Comparison of ENCODE assay signal across 12 cellular contexts in genomic region chr17:77778636-77779524, GRCh38.
A peak's percentile ranks its signal among the peaks of the same experiment; 100 is the strongest.
DNase-seq lines count a peak whose midpoint lies in the region; TF ChIP-seq lines count a peak whose summit lies in the region.
"Had no signal": no experiment of that assay in that cellular context is flagged by ENCODE, and none has a peak within 500 bp of the region (broad histone marks: within the 10 kb centered on the region; RNA-seq: fewer than 3 reads in every experiment).

No MANE protein-coding gene starts in this region.

- DNase-seq in LHCN-M2 (ENCODE audit: low read depth) = peak; percentile 68
- DNase-seq in adrenal gland = peak; percentile 35 to 83 (median 61)
- no peak for DNase-seq in right atrium auricular region (ENCODE audit: low spot score)
- DNase-seq in activated naive CD8-positive, alpha-beta T cell treated with anti-CD3 and anti-CD28 coated beads for 36 hours = no peak
- no peak for DNase-seq in SK-N-DZ (ENCODE audit: low spot score)
- DNase-seq in iPS-NIHi11 (ENCODE audit: low spot score) = no peak
- no peak for DNase-seq in endodermal cell
- DNase-seq: activated CD4-positive, alpha-beta T cell treated with anti-CD3 and anti-CD28 coated beads, Interleukin-2, amount 50 U/mL, for 1 hour; NCI-H1417 treated with DMSO at 0.1 percent for 48 hours; stimulated activated naive CD8-positive, alpha-beta T cell treated with anti-CD3 and anti-CD28 coated beads, Interleukin-15, Interleukin-2, amounts not matched to agents 100 U/mL and 50 U/mL, for 24 hours had no signal

- H3K36me3 Mint-ChIP-seq in activated naive CD8-positive, alpha-beta T cell treated with anti-CD3 and anti-CD28 coated beads for 36 hours = peaks cover 3% of the 10 kb centered on the region
- H3K36me3 Mint-ChIP-seq in endodermal cell (ENCODE audit: low read depth) = peaks cover 2% of the 10 kb centered on the region

- H3K9ac ChIP-seq in stomach smooth muscle (ENCODE audit: low read length in 2 of 2) = peak overlapping the region; percentile 58 to 69
- no peak overlapping the region for H3K9ac ChIP-seq in endodermal cell (ENCODE audit: extremely low read depth, low read length, poor library complexity, severe bottlenecking)

- H3K9me3 Mint-ChIP-seq in activated naive CD8-positive, alpha-beta T cell treated with anti-CD3 and anti-CD28 coated beads for 36 hours = no peaks in the 10 kb centered on the region
- H3K9me3 Mint-ChIP-seq in endodermal cell = peaks cover 3% of the 10 kb centered on the region

- H3K4me1 ChIP-seq in adrenal gland (replicated peaks in 1 of 2) (peaks cover 3 to 15% of the 10 kb centered on the region in 2 donors), right atrium auricular region (peaks cover 0 to 26% of the 10 kb centered on the region in 2 donors), stomach smooth muscle (ENCODE audit: control insufficient read depth, insufficient read depth, low read length) (peaks cover 27% of the 10 kb centered on the region), endodermal cell (ENCODE audit: control insufficient read depth, insufficient read depth, low read length) (no peaks in the 10 kb centered on the region)

- peaks cover 3% of the 10 kb centered on the region for H3K4me1 Mint-ChIP-seq in activated naive CD8-positive, alpha-beta T cell treated with anti-CD3 and anti-CD28 coated beads for 36 hours
- no peaks in the 10 kb centered on the region for H3K4me1 Mint-ChIP-seq in endodermal cell

- H3K27ac Mint-ChIP-seq in activated naive CD8-positive, alpha-beta T cell treated with anti-CD3 and anti-CD28 coated beads for 36 hours = no peak overlapping the region
- no peak overlapping the region for H3K27ac Mint-ChIP-seq in endodermal cell

- no peaks in the 10 kb centered on the region for H3K27me3 Mint-ChIP-seq in activated naive CD8-positive, alpha-beta T cell treated with anti-CD3 and anti-CD28 coated beads for 36 hours
- H3K27me3 Mint-ChIP-seq in endodermal cell (ENCODE audit: insufficient read depth) = peaks cover 71% of the 10 kb centered on the region

- no peaks in the 10 kb centered on the region for H3K36me3 ChIP-seq in adrenal gland (replicated peaks in 1 of 2)
- H3K36me3 ChIP-seq in right atrium auricular region = no peaks in the 10 kb centered on the region
- no peaks in the 10 kb centered on the region for H3K36me3 ChIP-seq in stomach smooth muscle (ENCODE audit: control insufficient read depth in 2 of 2, insufficient read depth in 2 of 2, low read length in 2 of 2)
- H3K36me3 ChIP-seq in endodermal cell (ENCODE audit: control insufficient read depth, insufficient read depth, low read length) = no peaks in the 10 kb centered on the region

- H3K27me3 ChIP-seq in adrenal gland (no peaks in the 10 kb centered on the region), right atrium auricular region (no peaks in the 10 kb centered on the region), stomach smooth muscle (ENCODE audit: control insufficient read depth in 1 of 2, insufficient read depth in 2 of 2, low read length in 2 of 2) (no peaks in the 10 kb centered on the region), endodermal cell (ENCODE audit: control insufficient read depth, insufficient read depth, low read length, poor library complexity, severe bottlenecking) (peaks cover 6% of the 10 kb centered on the region)

- peak overlapping the region in 1 of 5 donors; percentile 41 for H3K27ac ChIP-seq in adrenal gland
- H3K27ac ChIP-seq in right atrium auricular region = peak overlapping the region; percentile 74 to 85
- peak overlapping the region; percentile 85 for H3K27ac ChIP-seq in stomach smooth muscle (ENCODE audit: low read length)
- H3K27ac ChIP-seq in endodermal cell (ENCODE audit: low read depth, low read length) = no peak overlapping the region

- intact Hi-C loops in adrenal gland (cut with DNase I) = no loop called here

- TF ChIP-seq POLR2A in adrenal gland (IDR thresholded peaks at IDR 0.05) = no peak

- no peaks in the 10 kb centered on the region for H3K9me3 ChIP-seq in adrenal gland (replicated peaks in 1 of 3)
- no peaks in the 10 kb centered on the region for H3K9me3 ChIP-seq in right atrium auricular region
- H3K9me3 ChIP-seq in stomach smooth muscle (ENCODE audit: control insufficient read depth in 2 of 2, low read length in 2 of 2) = no peaks in the 10 kb centered on the region
- H3K9me3 ChIP-seq in endodermal cell (ENCODE audit: control insufficient read depth, low read length) = no peaks in the 10 kb centered on the region

- H3K4me3 Mint-ChIP-seq in activated naive CD8-positive, alpha-beta T cell treated with anti-CD3 and anti-CD28 coated beads for 36 hours = no peak overlapping the region
- no peak overlapping the region for H3K4me3 Mint-ChIP-seq in endodermal cell
- H3K4me3 Mint-ChIP-seq: nephron had no signal

- no peak overlapping the region for H3K4me3 ChIP-seq in adrenal gland
- peak overlapping the region; percentile 1 to 21 for H3K4me3 ChIP-seq in right atrium auricular region
- peak overlapping the region; percentile 49 to 55 for H3K4me3 ChIP-seq in stomach smooth muscle (ENCODE audit: low read length in 2 of 2)
- H3K4me3 ChIP-seq in endodermal cell (ENCODE audit: low read length) = no peak overlapping the region

- WGBS in adrenal gland, 4 donors = 62 to 83% (median 70%) methylated on average over 5 to 17 of the region's 17 CpGs
- 84 to 91% methylated on average over 15 to 17 of the region's 17 CpGs for WGBS in endodermal cell (ENCODE audit: insufficient coverage in 1 of 2, insufficient read length in 1 of 2), 2 experiments

- TF ChIP-seq CTCF in adrenal gland (IDR thresholded peaks at IDR 0.05) (no peak), right atrium auricular region (IDR thresholded peaks at IDR 0.05) (no peak), endodermal cell (conservative IDR thresholded peaks at IDR 0.05) (no peak)

Comparison
In these comparisons a context has a peak if more than half of its experiments do, and no peak if none do; other contexts are left out.
1. DNase-seq: peak in LHCN-M2 (single experiment) and adrenal gland (7 of 7); none in right atrium auricular region (single experiment), activated naive CD8-positive, alpha-beta T cell treated with anti-CD3 and anti-CD28 coated beads for 36 hours (single experiment), SK-N-DZ (single experiment), iPS-NIHi11 (single experiment) and endodermal cell (single experiment).
2. H3K4me3 ChIP-seq: peak in right atrium auricular region (2 of 2) and stomach smooth muscle (2 of 2); none in adrenal gland (0 of 4) and endodermal cell (single experiment).